ENCODE assay signal across 8 cellular contexts in the genomic region with DNA sequence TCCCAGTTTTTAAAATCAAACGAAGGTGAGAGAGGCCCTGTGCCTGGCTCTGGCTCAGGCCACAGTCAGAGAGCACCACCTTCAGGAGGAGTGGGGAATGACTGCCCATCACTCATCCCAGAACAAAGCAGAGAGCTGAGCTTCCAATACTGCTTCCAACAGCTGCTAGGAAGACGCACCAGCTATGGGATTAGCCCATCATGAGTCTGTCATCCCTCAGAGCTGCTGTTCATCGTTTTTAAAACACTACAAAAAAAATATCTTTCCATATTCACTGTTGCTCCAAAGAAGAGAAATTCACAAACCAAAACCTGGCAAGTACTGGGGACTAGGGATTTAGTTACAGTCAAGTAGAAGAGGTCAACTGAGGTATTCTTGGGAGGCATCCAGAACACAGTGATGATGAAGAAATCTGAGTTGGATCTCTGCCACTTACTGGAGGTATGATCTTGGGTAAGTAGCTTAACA.
DNase-seq lines count a peak whose midpoint lies in the region; ATAC-seq and TF ChIP-seq lines count a peak whose summit lies in the region.

No MANE protein-coding gene starts in this region.

- peak; percentile 76 for TF ChIP-seq CTCF in DND-41 (IDR thresholded peaks at IDR 0.05; ENCODE audit: borderline replicate concordance, extremely low read depth, low read length, poor library complexity, severe bottlenecking)
- peak; percentile 99 for TF ChIP-seq CTCF in WI38 (IDR thresholded peaks at IDR 0.05; ENCODE audit: low read depth, low read length)
- TF ChIP-seq CTCF in mesothelial cell of epicardium (IDR thresholded peaks at IDR 0.05; ENCODE audit: unreplicated experiment) = peak; percentile 71
- TF ChIP-seq CTCF in tibial artery (IDR thresholded peaks at IDR 0.05) = peak; percentile 78 to 87

- intact Hi-C loops in tibial artery (cut with DNase I; ENCODE audit: low total_unique reads) = no loop called here
- intact Hi-C loops in posterior vena cava (cut with DNase I) = no loop called here

- TF ChIP-seq POLR2A in erythroblast (IDR thresholded peaks at IDR 0.05; ENCODE audit: low read length) = no peak

- H3K4me1 Mint-ChIP-seq in mesothelial cell of epicardium = peaks cover 3% of the 10 kb centered on the region

- no peaks in the 10 kb centered on the region for H3K79me2 ChIP-seq in DND-41 (ENCODE audit: insufficient read depth, low read length)

- no peaks in the 10 kb centered on the region for H3K9me3 Mint-ChIP-seq in mesothelial cell of epicardium

- H2AFZ ChIP-seq in DND-41 (ENCODE audit: low read depth, low read length) = no peak overlapping the region

- no peaks in the 10 kb centered on the region for H4K20me1 ChIP-seq in DND-41 (ENCODE audit: insufficient read depth, low read length)

- H3K4me3 Mint-ChIP-seq in mesothelial cell of epicardium = no peak overlapping the region

- H3K27ac Mint-ChIP-seq in mesothelial cell of epicardium = no peak overlapping the region

- no peak overlapping the region for H3K4me3 ChIP-seq in DND-41 (ENCODE audit: low read depth in 1 of 2, low read length in 2 of 2)
- no peak overlapping the region for H3K4me3 ChIP-seq in WI38 (ENCODE audit: low read depth, low read length)
- H3K4me3 ChIP-seq in tibial artery = no peak overlapping the region

- no peak overlapping the region for H3K9ac ChIP-seq in DND-41 (ENCODE audit: low read depth, low read length)

- H3K27me3 ChIP-seq in DND-41 (ENCODE audit: insufficient read depth, low read length, poor library complexity) = no peaks in the 10 kb centered on the region
- no peaks in the 10 kb centered on the region for H3K27me3 ChIP-seq in tibial artery

- H3K27ac ChIP-seq in DND-41 (ENCODE audit: low read length) (no peak overlapping the region), tibial artery (no peak overlapping the region)

- H3K9me3 ChIP-seq in DND-41 (ENCODE audit: insufficient read depth, low read length, severe bottlenecking) (no peaks in the 10 kb centered on the region), tibial artery (no peaks in the 10 kb centered on the region)

- ATAC-seq in DND-41 (ENCODE audit: insufficient read depth, low read depth) (peak; percentile 80), GM21619 (IDR thresholded peaks at IDR 0.05; ENCODE audit: unreplicated experiment) (peak; percentile 61)

- DNase-seq in DND-41 (peak; percentile 30), NCI-H128 (lab: John Stamatoyannopoulos, UW; ENCODE audit: unreplicated experiment) (peak; percentile 39), erythroblast (lab: John Stamatoyannopoulos, UW) (peak; percentile 69 to 88), mesothelial cell of epicardium (ENCODE audit: low spot score in 2 of 2, unreplicated experiment in 2 of 2) (peak in 1 of 2 experiments; percentile 73), tibial artery (peak; percentile 58 to 75), posterior vena cava (ENCODE audit: low spot score) (no peak)

- peaks cover 12% of the 10 kb centered on the region for H3K36me3 Mint-ChIP-seq in mesothelial cell of epicardium

- H3K4me1 ChIP-seq in DND-41 (ENCODE audit: insufficient read depth, low read length) (no peaks in the 10 kb centered on the region), tibial artery (peaks cover 0 to 19% (median 5%) of the 10 kb centered on the region in 4 donors)

- no peak overlapping the region for H3K4me2 ChIP-seq in DND-41 (ENCODE audit: insufficient read depth, low read length)

- no peaks in the 10 kb centered on the region for H3K27me3 Mint-ChIP-seq in mesothelial cell of epicardium (ENCODE audit: low read depth)

- H3K36me3 ChIP-seq in DND-41 (ENCODE audit: insufficient read depth, low read length) (peaks cover 77% of the 10 kb centered on the region), tibial artery (peaks cover 15 to 51% (median 31%) of the 10 kb centered on the region in 3 donors)
